ENCODE assay signal across 28 cellular contexts in the genomic region with DNA sequence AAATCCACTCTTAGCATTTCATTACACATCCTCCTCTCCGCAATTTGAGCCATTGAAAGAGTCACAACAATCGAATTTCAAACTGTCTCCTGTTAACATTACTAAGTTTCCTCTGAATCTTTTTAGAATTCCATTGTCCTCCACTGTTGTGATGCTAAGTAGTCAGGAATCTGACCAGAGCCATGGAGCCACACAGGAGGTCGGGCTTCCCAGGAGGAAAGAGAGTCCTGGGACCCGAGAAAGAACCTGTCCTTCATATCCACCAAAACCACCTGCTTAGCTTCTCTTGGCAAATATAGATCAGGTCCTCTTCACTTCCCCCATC.
"Had no signal": no experiment of that assay in that cellular context is flagged by ENCODE, and none has a peak within 500 bp of the region (broad histone marks: within the 10 kb centered on the region; RNA-seq: fewer than 3 reads in every experiment).

No MANE protein-coding gene starts in this region.

- H3K9me3 Mint-ChIP-seq: T-helper 2 cell treated with Interferon-gamma antibody and Interleukin-4, amounts not matched to agents 5 μg/mL and 100 μg/mL, for 36 hours had no signal

- H2AFZ ChIP-seq: parathyroid adenoma had no signal

- H3K9me3 ChIP-seq: body of pancreas, gastrocnemius medialis, psoas muscle, sigmoid colon, stomach, tibial artery, upper lobe of right lung had no signal

- DNase-seq: activated CD4-positive, alpha-beta T cell treated with anti-CD3 and anti-CD28 coated beads for 4 hours; activated CD4-positive, alpha-beta T cell treated with anti-CD3 and anti-CD28 coated beads, Interleukin-2, amount 50 U/mL, for 4 hours; activated CD4-positive, CD25-positive, alpha-beta regulatory T cell; activated naive CD4-positive, alpha-beta T cell; activated T-cell treated with anti-CD3 and anti-CD28 coated beads for 4 hours; activated T-cell treated with anti-CD3 and anti-CD28 coated beads, Interleukin-2, amount 50 U/mL, for 72 hours; anterior cingulate cortex; body of pancreas; dorsolateral prefrontal cortex; effector memory CD4-positive, alpha-beta T cell; gastrocnemius medialis; glutamatergic neuron; naive thymus-derived CD4-positive, alpha-beta T cell; occipital lobe; psoas muscle; sigmoid colon; stimulated activated CD4-positive, alpha-beta T cell treated with anti-CD3 and anti-CD28 coated beads, Interleukin-1b, Interleukin-23, amount 100 ng/mL, for 48 hours; stimulated activated naive B cell treated with anti-CD40 and anti-IgM and Interleukin-4, amounts not matched to agents 10 μg/mL and 1 μg/mL and 100 μg/mL, for 72 hours; stomach; tibial artery; upper lobe of right lung had no signal

- H3K36me3 Mint-ChIP-seq: activated naive CD8-positive, alpha-beta T cell; stimulated activated naive B cell treated with anti-CD40 and anti-IgM and Interleukin-4, amounts not matched to agents 10 μg/mL and 1 μg/mL and 100 μg/mL, for 72 hours had no signal

- H3K4me2 ChIP-seq: smooth muscle cell had no signal

- H3K27me3 Mint-ChIP-seq: activated naive CD8-positive, alpha-beta T cell; naive thymus-derived CD4-positive, alpha-beta T cell had no signal

- ATAC-seq: activated T-cell treated with anti-CD3 and anti-CD28 coated beads, Interleukin-2, amount 50 U/mL, for 72 hours; body of pancreas; gastrocnemius medialis; naive thymus-derived CD4-positive, alpha-beta T cell; upper lobe of right lung had no signal

- H3K4me1 ChIP-seq: parathyroid adenoma, upper lobe of right lung had no signal

- H3K4me3 Mint-ChIP-seq: activated naive CD8-positive, alpha-beta T cell; activated T-cell treated with anti-CD3 and anti-CD28 coated beads, Interleukin-2, amount 50 U/mL, for 72 hours; mesothelial cell of epicardium; naive thymus-derived CD4-positive, alpha-beta T cell; stimulated activated naive B cell treated with anti-CD40 and anti-IgM and Interleukin-4, amounts not matched to agents 10 μg/mL and 1 μg/mL and 100 μg/mL, for 72 hours; T-helper 2 cell treated with Interferon-gamma antibody and Interleukin-4, amounts not matched to agents 5 μg/mL and 100 μg/mL, for 36 hours had no signal

- H3K27ac Mint-ChIP-seq: activated naive CD8-positive, alpha-beta T cell; activated T-cell treated with anti-CD3 and anti-CD28 coated beads, Interleukin-2, amount 50 U/mL, for 72 hours; mesothelial cell of epicardium; stimulated activated naive B cell treated with anti-CD40 and anti-IgM and Interleukin-4, amounts not matched to agents 10 μg/mL and 1 μg/mL and 100 μg/mL, for 72 hours; T-helper 2 cell treated with Interferon-gamma antibody and Interleukin-4, amounts not matched to agents 5 μg/mL and 100 μg/mL, for 36 hours had no signal

- H3K9ac ChIP-seq: parathyroid adenoma had no signal

- H3K27ac ChIP-seq: cardiac muscle cell, coronary artery, dorsolateral prefrontal cortex, parathyroid adenoma, psoas muscle, sigmoid colon, stomach, tibial artery, upper lobe of right lung had no signal

- H3K27me3 ChIP-seq: body of pancreas, cardiac muscle cell, dorsolateral prefrontal cortex, gastrocnemius medialis, sigmoid colon, stomach, tibial artery, upper lobe of right lung had no signal

- H3K36me3 ChIP-seq: cardiac muscle cell, gastrocnemius medialis, sigmoid colon, stomach, tibial artery, upper lobe of right lung had no signal

- H3K4me1 Mint-ChIP-seq: mesothelial cell of epicardium had no signal

- H3K4me3 ChIP-seq: body of pancreas, cardiac muscle cell, coronary artery, dorsolateral prefrontal cortex, gastrocnemius medialis, psoas muscle, sigmoid colon, smooth muscle cell, stomach, tibial artery, upper lobe of right lung had no signal
